17 cellular contexts compared by ENCODE assay signal in genomic region chr2:215883799-215884198, GRCh38.
DNase-seq lines count a peak whose midpoint lies in the region; ATAC-seq and TF ChIP-seq lines count a peak whose summit lies in the region.
"Had no signal": no experiment of that assay in that cellular context is flagged by ENCODE, and none has a peak within 500 bp of the region (broad histone marks: within the 10 kb centered on the region; RNA-seq: fewer than 3 reads in every experiment).

No MANE protein-coding gene starts in this region.

- no peaks in the 10 kb centered on the region for H3K27me3 Mint-ChIP-seq in Calu3 (ENCODE audit: unreplicated experiment)

- no peak overlapping the region for H3K23ac ChIP-seq in trophoblast cell (ENCODE audit: low read length)

- intact Hi-C loops in Calu3 (cut with micrococcal nuclease; ENCODE audit: unreplicated experiment) = no loop called here
- intact Hi-C loops in left lung (cut with DNase I) = no loop called here

- peaks cover 49% of the 10 kb centered on the region for H3K79me1 ChIP-seq in trophoblast cell (ENCODE audit: low read length)

- CTCF ChIA-PET in Calu3 (lab: Charles Lee) = no interaction called here

- H2AFZ ChIP-seq in trophoblast cell (ENCODE audit: insufficient read depth, low read length, poor library complexity) = no peak overlapping the region

- TF ChIP-seq CTCF in Calu3 (IDR thresholded peaks at IDR 0.05; ENCODE audit: unreplicated experiment) (no peak), left lung (IDR thresholded peaks at IDR 0.05) (no peak), omental fat pad (IDR thresholded peaks at IDR 0.05) (no peak)

- peaks cover 14 to 20% of the 10 kb centered on the region in 2 experiments for H3K4me1 ChIP-seq in trophoblast cell (ENCODE audit: control insufficient read depth in 1 of 2, insufficient read depth in 2 of 2, low read length in 2 of 2)
- no peaks in the 10 kb centered on the region for H3K4me1 ChIP-seq in left lung

- no peak overlapping the region for H3K4me3 ChIP-seq in trophoblast cell (ENCODE audit: low read depth, low read length)
- H3K4me3 ChIP-seq in left lung = no peak overlapping the region
- H3K4me3 ChIP-seq: MG63, tibial nerve had no signal

- no peaks in the 10 kb centered on the region for H3K36me3 ChIP-seq in trophoblast cell (ENCODE audit: control insufficient read depth in 1 of 2, insufficient read depth in 2 of 2, low read length in 2 of 2)
- H3K36me3 ChIP-seq in left lung = no peaks in the 10 kb centered on the region
- H3K36me3 ChIP-seq: brain microvascular endothelial cell, MG63, tibial nerve, WERI-Rb-1 had no signal

- no peak overlapping the region for H4K8ac ChIP-seq in trophoblast cell (ENCODE audit: low read depth, low read length)

- no peak overlapping the region for H3K9ac ChIP-seq in trophoblast cell (ENCODE audit: low read length)

- ATAC-seq in GM18909 (IDR thresholded peaks at IDR 0.05; ENCODE audit: poor library complexity, unreplicated experiment) (peak; percentile 78), HG02571 (IDR thresholded peaks at IDR 0.05; ENCODE audit: unreplicated experiment) (peak; percentile 48), HG03342 (IDR thresholded peaks at IDR 0.05; ENCODE audit: unreplicated experiment) (peak; percentile 76), left lung (no peak), omental fat pad (ENCODE audit: low FRiP score) (no peak)
- ATAC-seq: activated T-cell treated with anti-CD3 and anti-CD28 coated beads, Interleukin-2, amount 50 U/mL, for 4 hours; right cardiac atrium had no signal

- H2BK5ac ChIP-seq in trophoblast cell (ENCODE audit: low read depth, low read length, poor library complexity) = no peak overlapping the region

- no peak overlapping the region for H3K4me2 ChIP-seq in trophoblast cell (ENCODE audit: low read length)

- no peak overlapping the region for H4K12ac ChIP-seq in trophoblast cell (ENCODE audit: low read depth, low read length)

- BruUV-seq in Calu3 (replicated peaks; lab: Mats Ljungman, UMichigan) = no TSS peak

- peak overlapping the region; percentile 9 for H2BK120ac ChIP-seq in trophoblast cell (ENCODE audit: insufficient read depth, low read length, poor library complexity)

- H3K18ac ChIP-seq in trophoblast cell (ENCODE audit: low read length) = peak overlapping the region; percentile 4

- no peak overlapping the region for H2AK5ac ChIP-seq in trophoblast cell (ENCODE audit: low read length)

- H3K4ac ChIP-seq in trophoblast cell (ENCODE audit: low read depth, low read length) = no peak overlapping the region

- peak overlapping the region; percentile 96 for H2BK12ac ChIP-seq in trophoblast cell (ENCODE audit: low read length)

- peaks cover 6% of the 10 kb centered on the region for H3K79me2 ChIP-seq in trophoblast cell (ENCODE audit: control insufficient read depth, insufficient read depth, low read length, poor library complexity)

- H3K4me1 Mint-ChIP-seq in Calu3 (ENCODE audit: low read depth, unreplicated experiment) = peaks cover 16% of the 10 kb centered on the region

- DNase-seq in trophoblast cell (no peak), Calu3 (no peak), GM03348 (ENCODE audit: low spot score) (no peak), left lung (no peak), omental fat pad (ENCODE audit: low spot score) (no peak)
- DNase-seq: activated T-cell treated with anti-CD3 and anti-CD28 coated beads, Interleukin-2, amount 50 U/mL, for 4 hours; brain microvascular endothelial cell; erythroblast; MG63; midbrain; right cardiac atrium; SHP77 treated with DMSO at 0.1 percent for 48 hours; WERI-Rb-1 had no signal

- no peak overlapping the region for H3K27ac Mint-ChIP-seq in Calu3 (ENCODE audit: unreplicated experiment)

- H4K91ac ChIP-seq in trophoblast cell (ENCODE audit: low read depth, low read length) = peak overlapping the region; percentile 74

- H3K14ac ChIP-seq in trophoblast cell (ENCODE audit: low read length) = no peak overlapping the region

- H3K4me3 Mint-ChIP-seq in Calu3 (ENCODE audit: low read depth, unreplicated experiment) = no peak overlapping the region
- H3K4me3 Mint-ChIP-seq: activated T-cell treated with anti-CD3 and anti-CD28 coated beads, Interleukin-2, amount 50 U/mL, for 4 hours had no signal

- no peak overlapping the region for H3K27ac ChIP-seq in trophoblast cell (ENCODE audit: low read depth, low read length)
- H3K27ac ChIP-seq in left lung = no peak overlapping the region
- H3K27ac ChIP-seq: WERI-Rb-1 had no signal

- H3K9me3 Mint-ChIP-seq in Calu3 (ENCODE audit: low read depth, unreplicated experiment) = no peaks in the 10 kb centered on the region
- H3K9me3 Mint-ChIP-seq: activated T-cell treated with anti-CD3 and anti-CD28 coated beads, Interleukin-2, amount 50 U/mL, for 4 hours had no signal

- H3K27me3 ChIP-seq in trophoblast cell (ENCODE audit: insufficient read depth, low read length) (no peaks in the 10 kb centered on the region), left lung (no peaks in the 10 kb centered on the region)
- H3K27me3 ChIP-seq: brain microvascular endothelial cell, MG63, tibial nerve had no signal

- H3K9me3 ChIP-seq in trophoblast cell (ENCODE audit: insufficient read depth, low read depth, low read length) (no peaks in the 10 kb centered on the region), left lung (no peaks in the 10 kb centered on the region)
- H3K9me3 ChIP-seq: MG63, tibial nerve had no signal

- no peaks in the 10 kb centered on the region for H3K36me3 Mint-ChIP-seq in Calu3 (ENCODE audit: insufficient read depth, unreplicated experiment)

Comparison
In these comparisons a context has a peak if more than half of its experiments do, and no peak if none do; other contexts are left out.
1. ATAC-seq: peak in GM18909 (single experiment), HG02571 (single experiment) and HG03342 (single experiment); none in left lung (single experiment) and omental fat pad (single experiment).